Comparison of ENCODE assay signal across 1 cellular context in genomic region chr17:59521465-59522126, GRCh38.
TF ChIP-seq lines count a peak whose summit lies in the region.

No MANE protein-coding gene starts in this region.

TF ChIP-seq in A549, 52 proteins besides CTCF, POLR2A, EP300 and RAD21 (continued from another document):
- TF ChIP-seq PBX3 (IDR thresholded peaks at IDR 0.05) (no peak), RCOR1 (IDR thresholded peaks at IDR 0.05; ENCODE audit: low read depth, low read length) (no peak), POLR2AphosphoS2 (conservative IDR thresholded peaks at IDR 0.05; ENCODE audit: low read length) (no peak), RFX5 (IDR thresholded peaks at IDR 0.05) (no peak), HES2 (IDR thresholded peaks at IDR 0.05) (no peak)
